8 cellular contexts compared by ENCODE assay signal in genomic region chr16:52843386-52843785, GRCh38.
"Had no signal": no experiment of that assay in that cellular context is flagged by ENCODE, and none has a peak within 500 bp of the region (broad histone marks: within the 10 kb centered on the region; RNA-seq: fewer than 3 reads in every experiment).

No MANE protein-coding gene starts in this region.

- DNase-seq: GM23248, GOT3, H7, H9, HCEC 1CT, HFFc6 had no signal

- ATAC-seq: GM23338, HCT116 had no signal
